ENCODE assay signal across 9 cellular contexts in the genomic region with DNA sequence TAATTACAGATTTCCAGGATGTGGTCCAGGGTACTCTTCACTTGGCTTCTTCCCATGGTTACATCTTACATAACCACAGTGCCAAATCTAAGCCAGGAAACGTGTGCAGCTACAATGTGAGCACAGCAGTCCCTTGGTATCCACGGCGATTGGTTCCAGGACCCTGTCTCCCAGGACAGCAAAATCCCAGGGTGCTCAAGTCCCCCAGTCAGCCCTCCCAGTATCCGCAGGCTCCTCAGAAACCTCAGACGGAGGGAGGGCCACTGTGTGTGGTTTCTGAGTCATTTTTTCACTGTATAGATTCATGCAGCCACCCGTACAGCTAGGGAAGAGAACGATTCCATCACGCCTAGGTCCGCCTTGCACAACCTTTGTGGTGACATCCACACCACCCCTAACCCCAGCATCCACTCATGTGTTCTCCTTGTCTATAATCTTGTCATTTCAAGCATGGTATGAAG. TPM values are rescaled to one million over a fixed set of nuclear protein-coding genes. Genes with fewer than 3 reads are reported as not detected.
DNase-seq lines count a peak whose midpoint lies in the region; ATAC-seq, FAIRE-seq and TF ChIP-seq lines count a peak whose summit lies in the region.
"Had no signal": no experiment of that assay in that cellular context is flagged by ENCODE, and none has a peak within 500 bp of the region (broad histone marks: within the 10 kb centered on the region; RNA-seq: fewer than 3 reads in every experiment).

No MANE protein-coding gene starts in this region.

- dilution Hi-C loops in IMR-90 (cut with HindIII; ENCODE audit: low sequenced_read_pairs, unreplicated experiment), result no loop called here

- H3K27ac ChIP-seq in IMR-90 (ENCODE audit: insufficient read depth, low read length) (no peak overlapping the region), VCaP (peak overlapping the region; percentile 71), kidney (ENCODE audit: low read depth in 2 of 2, low read length in 2 of 2) (peak overlapping the region in 1 of 2 donors; percentile 55)

- H3K4ac ChIP-seq in IMR-90 (ENCODE audit: low read depth, low read length), result no peak overlapping the region

- H4K91ac ChIP-seq in IMR-90 (ENCODE audit: insufficient read depth, low read depth, low read length), result no peak overlapping the region

- H3K4me3 ChIP-seq in AG10803 (ENCODE audit: low read length) (no peak overlapping the region), IMR-90 (ENCODE audit: insufficient read depth, low read depth, low read length) (no peak overlapping the region), kidney (ENCODE audit: low read length in 2 of 2) (no peak overlapping the region)

- H3K14ac ChIP-seq in IMR-90 (replicated peaks; ENCODE audit: low read depth, low read length), result no peak overlapping the region

- no peak overlapping the region for H2AK9ac ChIP-seq in IMR-90 (replicated peaks; ENCODE audit: low read depth, low read length, poor library complexity)

- in situ Hi-C loops in IMR-90 (cut with MboI; ENCODE audit: low sequenced_read_pairs), result no loop called here

- H3K79me1 ChIP-seq in IMR-90 (ENCODE audit: low read depth in 1 of 2, low read length in 2 of 2), result no peaks in the 10 kb centered on the region

- no peak overlapping the region for H2BK5ac ChIP-seq in IMR-90 (ENCODE audit: low read depth, low read length, poor library complexity, severe bottlenecking)

- intact Hi-C loops in IMR-90 (cut with micrococcal nuclease), result no loop called here
- intact Hi-C loops in kidney (cut with DNase I), result no loop called here

- no peak for FAIRE-seq in kidney (lab: Jason Lieb, UNC)

- peak; percentile 20 for DNase-seq in AG10803 (ENCODE audit: low read depth)
- DNase-seq in IMR-90, result peak; percentile 52
- DNase-seq in kidney, result peak; percentile 32
- no peak for DNase-seq in SHP77 (lab: John Stamatoyannopoulos, UW)
- DNase-seq: DMS 273 treated with DMSO at 0.1 percent for 48 hours had no signal

- no peak for TF ChIP-seq CTCF in AG10803 (conservative IDR thresholded peaks at IDR 0.05; ENCODE audit: low read length)
- TF ChIP-seq CTCF in IMR-90 (conservative IDR thresholded peaks at IDR 0.05; ENCODE audit: low read depth, low read length), result no peak
- no peak for TF ChIP-seq CTCF in VCaP (conservative IDR thresholded peaks at IDR 0.05)
- no peak for TF ChIP-seq CTCF in kidney (IDR thresholded peaks at IDR 0.05; ENCODE audit: borderline replicate concordance, extremely low read depth, insufficient read depth)

- H4K5ac ChIP-seq in IMR-90 (ENCODE audit: low read depth, low read length), result no peak overlapping the region

- TF ChIP-seq POLR2A in IMR-90 (IDR thresholded peaks at IDR 0.05; ENCODE audit: low read depth, low read length), result no peak

- H3K56ac ChIP-seq in IMR-90 (ENCODE audit: extremely low read depth, insufficient read depth, low read length), result no peak overlapping the region

- no TSS peak for BruUV-seq in IMR-90 (replicated peaks; lab: Mats Ljungman, UMichigan)

- H4K20me1 ChIP-seq in IMR-90 (ENCODE audit: insufficient read depth, low read length), result peaks cover 2% of the 10 kb centered on the region; the same call in 1 of the 2 replicates

- TF ChIP-seq RAD21 in IMR-90 (IDR thresholded peaks at IDR 0.05; ENCODE audit: low read length), result no peak

- H2BK120ac ChIP-seq in IMR-90 (ENCODE audit: low read depth, low read length), result no peak overlapping the region

- H4K8ac ChIP-seq in IMR-90 (ENCODE audit: low read depth in 2 of 2, low read length in 2 of 2), result no peak overlapping the region

- H3K27me3 ChIP-seq in IMR-90 (ENCODE audit: control insufficient read depth, insufficient read depth, low read length), result peaks cover 59% of the 10 kb centered on the region

- H3K18ac ChIP-seq in IMR-90 (ENCODE audit: low read depth, low read length), result no peak overlapping the region

- no peaks in the 10 kb centered on the region for H3K36me3 ChIP-seq in IMR-90 (ENCODE audit: control insufficient read depth, insufficient read depth, low read length)
- H3K36me3 ChIP-seq in kidney (ENCODE audit: control insufficient read depth in 1 of 2, insufficient read depth in 2 of 2, low read length in 2 of 2), result no peaks in the 10 kb centered on the region

- H2BK15ac ChIP-seq in IMR-90 (ENCODE audit: low read depth, low read length), result no peak overlapping the region

- ATAC-seq in IMR-90 (ENCODE audit: low read depth), result peak; percentile 80
- ATAC-seq in GM21447 (IDR thresholded peaks at IDR 0.05; ENCODE audit: unreplicated experiment), result no peak
- no peak for ATAC-seq in GM21619 (IDR thresholded peaks at IDR 0.05; ENCODE audit: unreplicated experiment)
- ATAC-seq in HG03442 (IDR thresholded peaks at IDR 0.05; ENCODE audit: unreplicated experiment), result no peak

- POLR2A ChIA-PET in IMR-90 (lab: Charles Lee; ENCODE audit: unreplicated experiment), result no interaction called here

- H3K4me1 ChIP-seq in IMR-90 (ENCODE audit: control insufficient read depth, insufficient read depth, low read length) (peaks cover 3% of the 10 kb centered on the region; the same call in 1 of the 2 replicates), kidney (ENCODE audit: control insufficient read depth in 1 of 2, insufficient read depth in 1 of 2, low read depth in 1 of 2, low read length in 2 of 2) (peaks cover 7 to 20% of the 10 kb centered on the region in 2 donors)

- WGBS in IMR-90 (ENCODE audit: extremely low coverage in 2 of 2, insufficient read length in 1 of 2), 2 experiments, result 0% methylated on average over 1 of the region's 9 CpGs; no CpG with 5 or more reads in 1 of the 2 experiments

- H3K4me2 ChIP-seq in IMR-90 (ENCODE audit: low read depth, low read length), result peak overlapping the region; percentile 43

- H3K23ac ChIP-seq in IMR-90 (ENCODE audit: low read depth, low read length), result no peak overlapping the region

- no peak overlapping the region for H2AK5ac ChIP-seq in IMR-90 (ENCODE audit: low read depth, low read length)

- no peaks in the 10 kb centered on the region; the same call in 1 of the 2 replicates for H3K9me3 ChIP-seq in IMR-90 (ENCODE audit: control insufficient read depth, insufficient read depth, low read length)
- no peaks in the 10 kb centered on the region for H3K9me3 ChIP-seq in kidney (ENCODE audit: control insufficient read depth in 1 of 2, low read length in 2 of 2)

- H3K9ac ChIP-seq in IMR-90 (ENCODE audit: low read depth, low read length), result no peak overlapping the region
- H3K9ac ChIP-seq in kidney (ENCODE audit: low read length in 2 of 2), result peak overlapping the region in 1 of 2 donors; percentile 19

- no peak overlapping the region for H2AFZ ChIP-seq in IMR-90 (replicated peaks; ENCODE audit: low read length, poor library complexity)

- no peaks in the 10 kb centered on the region for H3K9me1 ChIP-seq in IMR-90 (ENCODE audit: insufficient read depth, low read length)

- CTCF ChIA-PET in IMR-90 (lab: Yijun Ruan, JAX), result no interaction called here

- no peak overlapping the region for H2BK20ac ChIP-seq in IMR-90 (ENCODE audit: low read depth, low read length)

TF ChIP-seq in IMR-90, 13 proteins besides CTCF, POLR2A, EP300 and RAD21:
- TF ChIP-seq MAFK (IDR thresholded peaks at IDR 0.05; ENCODE audit: low read depth, low read length), result no peak
- peak; percentile 23; the same call in 1 of the 2 replicates for TF ChIP-seq FOS (IDR thresholded peaks at IDR 0.05; ENCODE audit: low read depth, low read length)
- TF ChIP-seq MAZ (IDR thresholded peaks at IDR 0.05; ENCODE audit: borderline replicate concordance, low read depth, low read length), result 0 out of 2 replicates have a peak, but pooled peaks have one; percentile 28
- peak; percentile 19 for TF ChIP-seq RCOR1 (IDR thresholded peaks at IDR 0.05; ENCODE audit: insufficient replicate concordance, low read length)
- TF ChIP-seq, protein P1, sequence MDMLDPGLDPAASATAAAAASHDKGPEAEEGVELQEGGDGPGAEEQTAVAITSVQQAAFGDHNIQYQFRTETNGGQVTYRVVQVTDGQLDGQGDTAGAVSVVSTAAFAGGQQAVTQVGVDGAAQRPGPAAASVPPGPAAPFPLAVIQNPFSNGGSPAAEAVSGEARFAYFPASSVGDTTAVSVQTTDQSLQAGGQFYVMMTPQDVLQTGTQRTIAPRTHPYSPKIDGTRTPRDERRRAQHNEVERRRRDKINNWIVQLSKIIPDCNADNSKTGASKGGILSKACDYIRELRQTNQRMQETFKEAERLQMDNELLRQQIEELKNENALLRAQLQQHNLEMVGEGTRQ (IDR thresholded peaks at IDR 0.05; ENCODE audit: low read depth, low read length), result no peak
- TF ChIP-seq CEBPB (IDR thresholded peaks at IDR 0.05; ENCODE audit: low read depth, low read length), result peak; percentile 91
- peak; percentile 51; the same call in 1 of the 2 replicates for TF ChIP-seq BHLHE40 (IDR thresholded peaks at IDR 0.05; ENCODE audit: low read depth, low read length)
TF ChIP-seq in IMR-90: peak in this region for 5.

RNA-seq across cellular contexts. Expression of gene ATP2C2, which starts 11.1 kb away (rescaled TPM):
- not detected in 2 replicates for total RNA-seq in IMR-90 (2012; rRNA removed)
- polyA plus RNA-seq in IMR-90 (2012; rRNA removed), result not detected in 2 replicates
- 0.07 TPM in 1 of 2 replicates, not detected in the other for polyA plus RNA-seq in IMR-90 (2012; cell fraction: cytosol; rRNA removed)
- not detected in 2 replicates for polyA plus RNA-seq in IMR-90 (2012; cell fraction: nucleus; rRNA removed; ENCODE audit: low replicate concordance)
- 2.2 TPM for total RNA-seq in kidney
- polyA plus RNA-seq in kidney (ENCODE audit: insufficient read depth, low read depth, low replicate concordance), result 2.6 TPM

Comparison
In these comparisons a context has a peak if more than half of its experiments do, and no peak if none do; other contexts are left out.
1. DNase-seq: peak in AG10803 (single experiment), IMR-90 (single experiment) and kidney (single experiment); none in SHP77 (0 of 2).